In the genomic region with DNA sequence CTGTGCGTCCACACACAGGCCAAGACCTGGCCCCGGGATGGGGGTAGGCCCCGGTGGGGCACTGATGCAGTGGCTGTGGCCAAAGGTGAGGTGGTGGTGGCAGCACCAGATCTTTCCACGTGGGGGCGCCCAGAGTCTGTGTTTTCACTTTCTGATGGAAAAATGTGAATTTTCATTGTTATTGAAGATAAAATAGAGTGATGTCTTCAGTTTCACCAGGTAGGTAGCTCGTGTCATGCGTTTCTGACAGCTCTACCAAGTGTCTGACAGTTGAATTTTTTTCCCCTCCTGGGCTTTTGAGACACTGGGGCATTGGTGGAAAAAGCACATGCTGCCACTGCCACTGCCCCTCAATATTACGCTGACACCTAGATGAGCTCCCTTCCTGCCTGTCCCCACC, we compare ENCODE assay signal across 8 cellular contexts. TPM values are rescaled to one million over a fixed set of nuclear protein-coding genes. Genes with fewer than 3 reads are reported as not detected.
A peak's percentile ranks its signal among the peaks of the same experiment; 100 is the strongest.
DNase-seq lines count a peak whose midpoint lies in the region; ATAC-seq and TF ChIP-seq lines count a peak whose summit lies in the region.

No MANE protein-coding gene starts in this region.

- no peaks in the 10 kb centered on the region for H3K27me3 ChIP-seq in neutrophil
- no peaks in the 10 kb centered on the region for H3K27me3 ChIP-seq in thoracic aorta (replicated peaks; ENCODE audit: insufficient read depth)

- TF ChIP-seq CTCF in neutrophil (IDR thresholded peaks at IDR 0.05) = peak; percentile 60
- TF ChIP-seq CTCF in thoracic aorta (IDR thresholded peaks at IDR 0.05) = peak; percentile 92

- H3K27ac ChIP-seq in neutrophil (no peak overlapping the region), thoracic aorta (no peak overlapping the region)

- ATAC-seq in esophagus mucosa (peak; percentile 32), thoracic aorta (ENCODE audit: insufficient number of reproducible peaks, low FRiP score, low read depth) (no peak), HG03159 (IDR thresholded peaks at IDR 0.05; ENCODE audit: unreplicated experiment) (no peak)

- H3K4me3 ChIP-seq in neutrophil (ENCODE audit: low read depth in 1 of 2, low read length in 1 of 2) (no peak overlapping the region), thoracic aorta (no peak overlapping the region)

- H3K36me3 ChIP-seq in neutrophil (no peaks in the 10 kb centered on the region), thoracic aorta (peaks cover 4% of the 10 kb centered on the region)

- DNase-seq in SKM-1 treated with dmso at 0.1 percent for 144 hours (lab: John Stamatoyannopoulos, UW; ENCODE audit: unreplicated experiment) (peak; percentile 7), SKM-1 (lab: John Stamatoyannopoulos, UW; ENCODE audit: unreplicated experiment) (no peak), NCI-H82 treated with DMSO at 0.1 percent for 48 hours (lab: John Stamatoyannopoulos, UW; ENCODE audit: unreplicated experiment) (peak; percentile 22), activated T-cell treated with anti-CD3 and anti-CD28 coated beads for 1 hour (ENCODE audit: low read depth) (peak; percentile 65), thoracic aorta (ENCODE audit: low spot score) (no peak)

- H3K9me3 ChIP-seq in neutrophil (no peaks in the 10 kb centered on the region), thoracic aorta (no peaks in the 10 kb centered on the region)

- peaks cover 5% of the 10 kb centered on the region in 2 experiments for H3K4me1 ChIP-seq in neutrophil (ENCODE audit: control insufficient read depth in 1 of 2, insufficient read depth in 1 of 2, low read depth in 1 of 2, low read length in 1 of 2)
- no peaks in the 10 kb centered on the region for H3K4me1 ChIP-seq in thoracic aorta (ENCODE audit: control insufficient read depth in 1 of 2, low read depth in 2 of 2)

RNA-seq across cellular contexts. Expression of gene MAGOH, which starts 40.0 kb away (rescaled TPM):
- total RNA-seq in esophagus mucosa = 30.0 TPM
- 10 to 100 TPM in 1 of 2 donors, 1 to 10 TPM in 1; 9.5 to 21.8 TPM for total RNA-seq in thoracic aorta

RNA-seq across cellular contexts. Expression of gene LRP8, which starts 49.6 kb away (rescaled TPM):
- 21.0 TPM for total RNA-seq in esophagus mucosa
- 10 to 100 TPM; 14.1 to 24.1 TPM for total RNA-seq in thoracic aorta

RNA-seq across cellular contexts. Expression of gene CZIB, which starts 57.9 kb away (rescaled TPM):
- total RNA-seq in esophagus mucosa (28.0 TPM), thoracic aorta (10 to 100 TPM; 46.4 to 49.6 TPM)

Comparison
In these comparisons a context has a peak if more than half of its experiments do, and no peak if none do; other contexts are left out.
1. DNase-seq: peak in SKM-1 treated with dmso at 0.1 percent for 144 hours (single experiment), NCI-H82 treated with DMSO at 0.1 percent for 48 hours (single experiment) and activated T-cell treated with anti-CD3 and anti-CD28 coated beads for 1 hour (single experiment); none in SKM-1 (single experiment) and thoracic aorta (single experiment).